In the genomic region with DNA sequence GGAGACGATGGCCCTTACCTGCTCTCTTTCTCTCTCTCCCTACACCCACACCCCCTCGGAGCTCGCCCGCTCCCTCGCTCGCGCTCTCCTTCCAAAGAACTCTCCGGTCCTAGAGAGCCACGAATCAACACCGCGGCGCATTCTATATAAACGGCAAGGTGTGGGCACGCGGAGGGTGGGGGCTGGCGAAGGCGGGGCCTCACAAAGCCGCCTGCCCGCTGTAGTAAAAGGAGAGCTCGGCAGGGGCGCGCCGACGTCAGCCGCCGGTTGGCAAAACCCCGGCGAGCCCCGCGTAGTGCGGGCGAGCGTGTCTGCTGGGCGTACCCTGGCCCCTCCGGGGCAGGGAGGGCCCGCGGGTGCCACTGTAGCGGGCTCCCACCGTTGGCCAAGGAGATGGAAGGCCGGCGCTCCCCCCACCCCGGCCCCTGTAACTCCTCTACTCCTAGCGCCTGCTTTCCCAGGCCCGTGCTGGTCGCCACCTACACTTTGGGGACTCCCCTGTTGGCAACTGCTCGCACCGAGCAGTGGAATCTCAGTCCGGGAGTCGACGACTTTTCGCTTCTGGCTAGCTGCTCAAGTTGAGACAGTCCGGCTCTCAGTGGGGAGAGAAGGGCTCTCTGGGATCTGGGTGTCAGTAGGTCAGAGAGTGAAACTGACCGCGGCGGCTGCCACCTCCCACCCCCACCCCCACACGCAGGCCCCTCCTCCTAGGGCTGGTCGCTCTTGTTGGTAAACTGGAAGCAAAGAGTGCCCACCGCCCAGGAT, we compare ENCODE assay signal across 8 cellular contexts.
A peak's percentile ranks its signal among the peaks of the same experiment; 100 is the strongest.
DNase-seq lines count a peak whose midpoint lies in the region; ATAC-seq and TF ChIP-seq lines count a peak whose summit lies in the region.

No MANE protein-coding gene starts in this region.

- H3K4me3 ChIP-seq in parathyroid adenoma (ENCODE audit: low read depth, low read length) = peak overlapping the region; percentile 47

- H3K4me2 ChIP-seq in parathyroid adenoma (ENCODE audit: low read length) = peak overlapping the region; percentile 67

- ATAC-seq in HG03342 (IDR thresholded peaks at IDR 0.05; ENCODE audit: unreplicated experiment) (no peak), GM19324 (IDR thresholded peaks at IDR 0.05; ENCODE audit: low FRiP score, unreplicated experiment) (no peak)

- no peaks in the 10 kb centered on the region for H3K4me1 Mint-ChIP-seq in T-helper 2 cell treated with Interferon-gamma antibody and Interleukin-4, amounts not matched to agents 5 μg/mL and 100 μg/mL, for 36 hours (ENCODE audit: low read depth)

- H3K27me3 ChIP-seq in parathyroid adenoma (ENCODE audit: control insufficient read depth, insufficient read depth, low read length) = no peaks in the 10 kb centered on the region

- no peaks in the 10 kb centered on the region for H3K4me1 ChIP-seq in parathyroid adenoma

- no peak overlapping the region for H3K27ac ChIP-seq in parathyroid adenoma

- H3K9ac ChIP-seq in parathyroid adenoma = no peak overlapping the region

- H3K27ac Mint-ChIP-seq in T-helper 2 cell treated with Interferon-gamma antibody and Interleukin-4, amounts not matched to agents 5 μg/mL and 100 μg/mL, for 36 hours = no peak overlapping the region

- peaks cover 41% of the 10 kb centered on the region for H3K27me3 Mint-ChIP-seq in T-helper 2 cell treated with Interferon-gamma antibody and Interleukin-4, amounts not matched to agents 5 μg/mL and 100 μg/mL, for 36 hours (ENCODE audit: low read depth)

- H3K36me3 Mint-ChIP-seq in T-helper 2 cell treated with Interferon-gamma antibody and Interleukin-4, amounts not matched to agents 5 μg/mL and 100 μg/mL, for 36 hours (ENCODE audit: low read depth) = no peaks in the 10 kb centered on the region

- TF ChIP-seq CTCF in parathyroid adenoma (IDR thresholded peaks at IDR 0.05) = no peak

- DNase-seq in stimulated activated CD4-positive, alpha-beta T cell treated with anti-CD3 and anti-CD28 coated beads, Interleukin-15, amount 100 ng/mL, for 24 hours = peak; percentile 22
- DNase-seq in stimulated activated CD4-positive, alpha-beta T cell treated with anti-CD3 and anti-CD28 coated beads, Interleukin-4, amount 100 ng/mL, for 24 hours = no peak
- no peak for DNase-seq in T-helper 2 cell treated with Interferon-gamma antibody and Interleukin-4, amounts not matched to agents 5 μg/mL and 100 μg/mL, for 36 hours (ENCODE audit: low spot score)
- DNase-seq in head of caudate nucleus (peak in 25 of 42 donors; percentile 1 to 55 (median 18)), NK-92 (lab: John Stamatoyannopoulos, UW; ENCODE audit: unreplicated experiment) (no peak)

- H3K9me3 ChIP-seq in parathyroid adenoma (ENCODE audit: control insufficient read depth, low read length) = no peaks in the 10 kb centered on the region

- H3K36me3 ChIP-seq in parathyroid adenoma (ENCODE audit: control insufficient read depth, insufficient read depth, low read length) = no peaks in the 10 kb centered on the region

- peak overlapping the region; percentile 59 for H3K4me3 Mint-ChIP-seq in T-helper 2 cell treated with Interferon-gamma antibody and Interleukin-4, amounts not matched to agents 5 μg/mL and 100 μg/mL, for 36 hours

- peak overlapping the region; percentile 66 for H2AFZ ChIP-seq in parathyroid adenoma

- intact Hi-C loops in head of caudate nucleus (cut with DNase I) = no loop called here

- no peaks in the 10 kb centered on the region for H3K79me2 ChIP-seq in parathyroid adenoma

- H3K9me3 Mint-ChIP-seq in T-helper 2 cell treated with Interferon-gamma antibody and Interleukin-4, amounts not matched to agents 5 μg/mL and 100 μg/mL, for 36 hours = no peaks in the 10 kb centered on the region

Comparison
In these comparisons a context has a peak if more than half of its experiments do, and no peak if none do; other contexts are left out.
1. DNase-seq: peak in stimulated activated CD4-positive, alpha-beta T cell treated with anti-CD3 and anti-CD28 coated beads, Interleukin-15, amount 100 ng/mL, for 24 hours (single experiment) and head of caudate nucleus (25 of 42); none in stimulated activated CD4-positive, alpha-beta T cell treated with anti-CD3 and anti-CD28 coated beads, Interleukin-4, amount 100 ng/mL, for 24 hours (single experiment), T-helper 2 cell treated with Interferon-gamma antibody and Interleukin-4, amounts not matched to agents 5 μg/mL and 100 μg/mL, for 36 hours (single experiment) and NK-92 (single experiment).